In genomic region chrX:155237719-155238118, GRCh38 we compare ENCODE assay signal across 13 cellular contexts. TPM values are rescaled to one million over a fixed set of nuclear protein-coding genes. Genes with fewer than 3 reads are reported as not detected.
DNase-seq lines count a peak whose midpoint lies in the region; ATAC-seq and TF ChIP-seq lines count a peak whose summit lies in the region.
"Had no signal": no experiment of that assay in that cellular context is flagged by ENCODE, and none has a peak within 500 bp of the region (broad histone marks: within the 10 kb centered on the region; RNA-seq: fewer than 3 reads in every experiment).

No MANE protein-coding gene starts in this region.

- peaks cover 7% of the 10 kb centered on the region for H3K36me3 ChIP-seq in CD8-positive, alpha-beta T cell (ENCODE audit: insufficient read depth, low read length)
- H3K36me3 ChIP-seq in PC-9 (ENCODE audit: low read depth) = 0 out of 2 replicates have a peak, but pooled peaks cover 5% of the 10 kb centered on the region

- BruUV-seq in PC-9 (replicated peaks; lab: Mats Ljungman, UMichigan) = no TSS peak

- peaks cover 21% of the 10 kb centered on the region for H3K36me3 Mint-ChIP-seq in activated CD8-positive, alpha-beta T cell treated with anti-CD3 and anti-CD28 coated beads for 36 hours (ENCODE audit: low read depth)
- H3K36me3 Mint-ChIP-seq in activated CD8-positive, alpha-beta T cell treated with anti-CD3 and anti-CD28 coated beads, Interleukin-2, amount 10 ng/mL, durations not matched to agents 7 days and 5 days (ENCODE audit: low read depth) = peaks cover 37% of the 10 kb centered on the region
- peaks cover 40% of the 10 kb centered on the region for H3K36me3 Mint-ChIP-seq in CD8-positive, alpha-beta T cell
- H3K36me3 Mint-ChIP-seq in activated naive CD8-positive, alpha-beta T cell treated with anti-CD3 and anti-CD28 coated beads for 36 hours = peaks cover 9% of the 10 kb centered on the region
- H3K36me3 Mint-ChIP-seq in nephron progenitor cell (ENCODE audit: low read depth) = peaks cover 28% of the 10 kb centered on the region

- CTCF ChIA-PET in activated CD8-positive, alpha-beta T cell treated with anti-CD3 and anti-CD28 coated beads for 36 hours (lab: Charles Lee) = no interaction called here
- CTCF ChIA-PET in activated CD8-positive, alpha-beta T cell treated with anti-CD3 and anti-CD28 coated beads, Interleukin-2, amount 10 ng/mL, durations not matched to agents 7 days and 5 days (lab: Charles Lee) = interaction anchor here (0.6 to 0.9 kb wide), 2 partner anchors 21 to 61 kb away, joined by 3 read pairs; partner anchors contain the start of gene VBP1
- CTCF ChIA-PET in CD8-positive, alpha-beta T cell (lab: Charles Lee) = no interaction called here
- CTCF ChIA-PET in PC-9 (lab: Charles Lee) = no interaction called here

- no peak overlapping the region for H2AFZ ChIP-seq in PC-9
- H2AFZ ChIP-seq: GM23248 had no signal

- no peak for ATAC-seq in activated CD8-positive, alpha-beta T cell treated with anti-CD3 and anti-CD28 coated beads for 36 hours
- ATAC-seq in activated CD8-positive, alpha-beta T cell treated with anti-CD3 and anti-CD28 coated beads, Interleukin-2, amount 10 ng/mL, durations not matched to agents 7 days and 5 days = no peak
- no peak for ATAC-seq in CD8-positive, alpha-beta T cell
- ATAC-seq: HCT116 had no signal

- H3K4me3 Mint-ChIP-seq in activated CD8-positive, alpha-beta T cell treated with anti-CD3 and anti-CD28 coated beads for 36 hours = no peak overlapping the region
- no peak overlapping the region for H3K4me3 Mint-ChIP-seq in activated CD8-positive, alpha-beta T cell treated with anti-CD3 and anti-CD28 coated beads, Interleukin-2, amount 10 ng/mL, durations not matched to agents 7 days and 5 days
- H3K4me3 Mint-ChIP-seq in CD8-positive, alpha-beta T cell = no peak overlapping the region
- H3K4me3 Mint-ChIP-seq in activated naive CD8-positive, alpha-beta T cell treated with anti-CD3 and anti-CD28 coated beads for 36 hours = no peak overlapping the region
- no peak overlapping the region for H3K4me3 Mint-ChIP-seq in nephron progenitor cell

- no peaks in the 10 kb centered on the region for H4K20me1 ChIP-seq in PC-9 (ENCODE audit: insufficient read depth)
- H4K20me1 ChIP-seq: BLaER1 had no signal

- no peak overlapping the region for H3K27ac ChIP-seq in CD8-positive, alpha-beta T cell (ENCODE audit: low read depth, low read length)
- H3K27ac ChIP-seq in PC-9 = no peak overlapping the region
- H3K27ac ChIP-seq: BLaER1, GM23248 had no signal

- H3K27me3 ChIP-seq in CD8-positive, alpha-beta T cell (ENCODE audit: insufficient read depth, low read length) = no peaks in the 10 kb centered on the region
- H3K27me3 ChIP-seq in PC-9 (ENCODE audit: insufficient read depth, low read depth) = no peaks in the 10 kb centered on the region

- no peak for TF ChIP-seq CTCF in activated CD8-positive, alpha-beta T cell treated with anti-CD3 and anti-CD28 coated beads for 36 hours (IDR thresholded peaks at IDR 0.05)
- no peak for TF ChIP-seq CTCF in CD8-positive, alpha-beta T cell (IDR thresholded peaks at IDR 0.05)
- no peak for TF ChIP-seq CTCF in nephron progenitor cell (IDR thresholded peaks at IDR 0.05)
- TF ChIP-seq CTCF in PC-9 (conservative IDR thresholded peaks at IDR 0.05) = no peak

- H3K9me3 ChIP-seq in CD8-positive, alpha-beta T cell (ENCODE audit: low read length) = no peaks in the 10 kb centered on the region
- H3K9me3 ChIP-seq in PC-9 (ENCODE audit: insufficient read depth, low read depth) = no peaks in the 10 kb centered on the region
- H3K9me3 ChIP-seq: BLaER1 had no signal

- intact Hi-C loops in activated CD8-positive, alpha-beta T cell treated with anti-CD3 and anti-CD28 coated beads for 36 hours (cut with micrococcal nuclease) = no loop called here
- intact Hi-C loops in CD8-positive, alpha-beta T cell (cut with DNase I, micrococcal nuclease) = no loop called here
- intact Hi-C loops in PC-9 (cut with micrococcal nuclease; ENCODE audit: unreplicated experiment) = no loop called here

- no peak overlapping the region for H3K4me2 ChIP-seq in PC-9
- H3K4me2 ChIP-seq: BLaER1 had no signal

- DNase-seq in activated CD8-positive, alpha-beta T cell treated with anti-CD3 and anti-CD28 coated beads for 36 hours = no peak
- no peak for DNase-seq in activated CD8-positive, alpha-beta T cell treated with anti-CD3 and anti-CD28 coated beads, Interleukin-2, amount 10 ng/mL, durations not matched to agents 7 days and 5 days
- no peak for DNase-seq in CD8-positive, alpha-beta T cell
- no peak for DNase-seq in activated naive CD8-positive, alpha-beta T cell treated with anti-CD3 and anti-CD28 coated beads for 36 hours
- DNase-seq in nephron progenitor cell = no peak
- no peak for DNase-seq in DMS53 (lab: John Stamatoyannopoulos, UW)
- DNase-seq in kidney glomerular epithelial cell (lab: John Stamatoyannopoulos, UW) = no peak
- no peak for DNase-seq in PC-9
- DNase-seq: 8988T, AML-193, GM23248 had no signal

- no peaks in the 10 kb centered on the region for H3K9me2 ChIP-seq in PC-9 (ENCODE audit: insufficient read depth)

- no peaks in the 10 kb centered on the region for H3K9me3 Mint-ChIP-seq in activated CD8-positive, alpha-beta T cell treated with anti-CD3 and anti-CD28 coated beads for 36 hours
- no peaks in the 10 kb centered on the region for H3K9me3 Mint-ChIP-seq in activated CD8-positive, alpha-beta T cell treated with anti-CD3 and anti-CD28 coated beads, Interleukin-2, amount 10 ng/mL, durations not matched to agents 7 days and 5 days (ENCODE audit: insufficient read depth)
- H3K9me3 Mint-ChIP-seq in CD8-positive, alpha-beta T cell = no peaks in the 10 kb centered on the region
- H3K9me3 Mint-ChIP-seq in activated naive CD8-positive, alpha-beta T cell treated with anti-CD3 and anti-CD28 coated beads for 36 hours = no peaks in the 10 kb centered on the region
- H3K9me3 Mint-ChIP-seq in nephron progenitor cell = peaks cover 18% of the 10 kb centered on the region

- H3K27me3 Mint-ChIP-seq in activated CD8-positive, alpha-beta T cell treated with anti-CD3 and anti-CD28 coated beads for 36 hours = no peaks in the 10 kb centered on the region
- H3K27me3 Mint-ChIP-seq in activated CD8-positive, alpha-beta T cell treated with anti-CD3 and anti-CD28 coated beads, Interleukin-2, amount 10 ng/mL, durations not matched to agents 7 days and 5 days (ENCODE audit: low read depth) = no peaks in the 10 kb centered on the region
- no peaks in the 10 kb centered on the region for H3K27me3 Mint-ChIP-seq in CD8-positive, alpha-beta T cell (ENCODE audit: low read depth)
- no peaks in the 10 kb centered on the region for H3K27me3 Mint-ChIP-seq in activated naive CD8-positive, alpha-beta T cell treated with anti-CD3 and anti-CD28 coated beads for 36 hours
- H3K27me3 Mint-ChIP-seq in nephron progenitor cell (ENCODE audit: low read depth, poor library complexity) = no peaks in the 10 kb centered on the region

- no peak overlapping the region for H3K4me3 ChIP-seq in CD8-positive, alpha-beta T cell (ENCODE audit: low read depth, low read length)
- no peak overlapping the region for H3K4me3 ChIP-seq in PC-9
- H3K4me3 ChIP-seq: BLaER1, GM23248 had no signal

- H3K79me2 ChIP-seq in PC-9 (ENCODE audit: low read depth) = no peaks in the 10 kb centered on the region

- peaks cover 10% of the 10 kb centered on the region for H3K4me1 Mint-ChIP-seq in activated CD8-positive, alpha-beta T cell treated with anti-CD3 and anti-CD28 coated beads for 36 hours (ENCODE audit: low read depth)
- H3K4me1 Mint-ChIP-seq in activated CD8-positive, alpha-beta T cell treated with anti-CD3 and anti-CD28 coated beads, Interleukin-2, amount 10 ng/mL, durations not matched to agents 7 days and 5 days (ENCODE audit: low read depth) = no peaks in the 10 kb centered on the region
- peaks cover 8% of the 10 kb centered on the region for H3K4me1 Mint-ChIP-seq in CD8-positive, alpha-beta T cell (ENCODE audit: low read depth)
- no peaks in the 10 kb centered on the region for H3K4me1 Mint-ChIP-seq in activated naive CD8-positive, alpha-beta T cell treated with anti-CD3 and anti-CD28 coated beads for 36 hours
- H3K4me1 Mint-ChIP-seq in nephron progenitor cell = no peaks in the 10 kb centered on the region

- POLR2A ChIA-PET in activated CD8-positive, alpha-beta T cell treated with anti-CD3 and anti-CD28 coated beads for 36 hours (lab: Charles Lee) = no interaction called here
- POLR2A ChIA-PET in activated CD8-positive, alpha-beta T cell treated with anti-CD3 and anti-CD28 coated beads, Interleukin-2, amount 10 ng/mL, durations not matched to agents 7 days and 5 days (lab: Charles Lee) = no interaction called here
- POLR2A ChIA-PET in CD8-positive, alpha-beta T cell (lab: Charles Lee) = interaction anchor here (1.6 kb wide), 1 partner anchor 21 kb away, joined by 3 read pairs; the partner anchor contains the start of gene VBP1
- POLR2A ChIA-PET in PC-9 (lab: Charles Lee; ENCODE audit: unreplicated experiment) = no interaction called here

- peak overlapping the region; percentile 59 for H3K27ac Mint-ChIP-seq in activated CD8-positive, alpha-beta T cell treated with anti-CD3 and anti-CD28 coated beads for 36 hours
- no peak overlapping the region for H3K27ac Mint-ChIP-seq in activated CD8-positive, alpha-beta T cell treated with anti-CD3 and anti-CD28 coated beads, Interleukin-2, amount 10 ng/mL, durations not matched to agents 7 days and 5 days
- peak overlapping the region; percentile 60 for H3K27ac Mint-ChIP-seq in CD8-positive, alpha-beta T cell
- peak overlapping the region; percentile 58 for H3K27ac Mint-ChIP-seq in activated naive CD8-positive, alpha-beta T cell treated with anti-CD3 and anti-CD28 coated beads for 36 hours
- peak overlapping the region; percentile 23 for H3K27ac Mint-ChIP-seq in nephron progenitor cell

- no peaks in the 10 kb centered on the region for H3F3A ChIP-seq in PC-9 (ENCODE audit: insufficient read depth, low read depth)

- H3K4me1 ChIP-seq in CD8-positive, alpha-beta T cell (ENCODE audit: insufficient read depth, low read length) = no peaks in the 10 kb centered on the region
- no peaks in the 10 kb centered on the region for H3K4me1 ChIP-seq in PC-9 (replicated peaks; ENCODE audit: insufficient read depth)
- H3K4me1 ChIP-seq: BLaER1 had no signal

RNA-seq across cellular contexts. Expression of gene VBP1, which starts 21.5 kb away (rescaled TPM):
- total RNA-seq in activated CD8-positive, alpha-beta T cell treated with anti-CD3 and anti-CD28 coated beads for 36 hours = 10 to 100 TPM; 76.6 to 81.0 TPM
- 10 to 100 TPM; 64.2 to 65.1 TPM for total RNA-seq in activated CD8-positive, alpha-beta T cell treated with anti-CD3 and anti-CD28 coated beads, Interleukin-2, amount 10 ng/mL, durations not matched to agents 7 days and 5 days
- 10 to 100 TPM; 10.9 to 12.6 TPM for total RNA-seq in CD8-positive, alpha-beta T cell
- total RNA-seq in activated naive CD8-positive, alpha-beta T cell treated with anti-CD3 and anti-CD28 coated beads for 36 hours = 10 to 100 TPM; 82.9 to 86.8 TPM
- total RNA-seq in PC-9 (2021) = 68.9 and 87.8 TPM in 2 replicates

RNA-seq across cellular contexts. Expression of gene RAB39B, which starts 26.6 kb away (rescaled TPM):
- total RNA-seq in activated CD8-positive, alpha-beta T cell treated with anti-CD3 and anti-CD28 coated beads for 36 hours = 10 to 100 TPM; 12.0 to 13.2 TPM
- 1 to 10 TPM; 7.2 to 7.5 TPM for total RNA-seq in activated CD8-positive, alpha-beta T cell treated with anti-CD3 and anti-CD28 coated beads, Interleukin-2, amount 10 ng/mL, durations not matched to agents 7 days and 5 days
- total RNA-seq in CD8-positive, alpha-beta T cell = 1 to 10 TPM; 3.5 to 3.6 TPM
- total RNA-seq in activated naive CD8-positive, alpha-beta T cell treated with anti-CD3 and anti-CD28 coated beads for 36 hours = 10 to 100 TPM; 13.1 to 13.2 TPM
- not detected in 2 replicates for total RNA-seq in PC-9 (2021)
